In genomic region chr5:114407783-114408182, GRCh38 we compare ENCODE assay signal across 19 cellular contexts. TPM values are rescaled to one million over a fixed set of nuclear protein-coding genes. Genes with fewer than 3 reads are reported as not detected.
"Had no signal": no experiment of that assay in that cellular context is flagged by ENCODE, and none has a peak within 500 bp of the region (broad histone marks: within the 10 kb centered on the region; RNA-seq: fewer than 3 reads in every experiment).

No MANE protein-coding gene starts in this region.

- H3K4me2 ChIP-seq: hepatocyte had no signal

- H3K9me3 ChIP-seq: adrenal gland, neutrophil, tibial artery had no signal

- H3K79me2 ChIP-seq: hepatocyte, parathyroid adenoma had no signal

- ATAC-seq: esophagus mucosa; naive thymus-derived CD8-positive, alpha-beta T cell; WTC11 had no signal

- H2AFZ ChIP-seq: hepatocyte, parathyroid adenoma had no signal

- DNase-seq: activated CD4-positive, alpha-beta memory T cell treated with anti-CD3 and anti-CD28 coated beads, Interleukin-2, amount 10 ng/mL, durations not matched to agents 7 days and 5 days; activated CD4-positive, alpha-beta T cell treated with anti-CD3 and anti-CD28 coated beads for 4 hours; activated effector memory CD4-positive, alpha-beta T cell treated with anti-CD3 and anti-CD28 coated beads, Interleukin-2, amount 50 U/mL, for 16 hours; activated T-cell treated with anti-CD3 and anti-CD28 coated beads, Interleukin-2, amount 50 U/mL, for 48 hours; islet precursor cell; mesenchymal stem cell; naive thymus-derived CD8-positive, alpha-beta T cell; retina; stimulated activated CD4-positive, alpha-beta T cell treated with anti-CD3 and anti-CD28 coated beads, Interleukin-15, amount 100 ng/mL, for 24 hours; stimulated activated CD4-positive, alpha-beta T cell treated with anti-CD3 and anti-CD28 coated beads, Interleukin-4, amount 100 ng/mL, for 1 hour; stimulated activated naive CD4-positive, alpha-beta T cell; tibial artery had no signal

- H3K4me3 ChIP-seq: adrenal gland, cardiac muscle cell, hepatocyte, tibial artery had no signal

- H3K27ac ChIP-seq: adrenal gland, cardiac muscle cell, hepatocyte, neutrophil, parathyroid adenoma, tibial artery had no signal

- H3K9ac ChIP-seq: parathyroid adenoma had no signal

- H3K27me3 ChIP-seq: adrenal gland, cardiac muscle cell, hepatocyte, neutrophil, tibial artery had no signal

- H3K4me1 ChIP-seq: parathyroid adenoma, tibial artery had no signal

- H3K36me3 ChIP-seq: adrenal gland, cardiac muscle cell, neutrophil, tibial artery had no signal

RNA-seq across cellular contexts. Expression of gene KCNN2, which starts 45.9 kb away (rescaled TPM):
- total RNA-seq: activated CD4-positive, alpha-beta memory T cell treated with anti-CD3 and anti-CD28 coated beads, Interleukin-2, amount 10 ng/mL, durations not matched to agents 7 days and 5 days; naive thymus-derived CD8-positive, alpha-beta T cell had no signal
